29 cellular contexts compared by ENCODE assay signal in the genomic region with DNA sequence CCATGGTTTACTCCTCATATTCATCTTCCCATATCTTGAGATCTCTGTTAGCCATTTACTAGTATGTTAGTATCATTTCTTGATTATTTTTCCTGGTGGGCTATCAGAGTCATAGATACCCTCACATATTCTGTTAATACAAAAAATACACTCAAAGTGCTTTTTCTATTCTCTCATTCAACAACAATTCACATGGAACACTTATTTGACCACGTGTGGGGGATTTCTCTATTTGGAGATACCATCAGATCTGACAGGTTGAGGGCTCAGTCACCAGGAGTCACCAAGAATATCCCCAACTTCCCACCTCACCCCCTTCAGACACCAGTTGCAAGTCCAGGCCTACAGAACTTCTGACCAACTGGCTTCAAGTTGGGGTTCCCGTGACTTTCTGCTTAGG. TPM values are rescaled to one million over a fixed set of nuclear protein-coding genes. Genes with fewer than 3 reads are reported as not detected.
DNase-seq lines count a peak whose midpoint lies in the region; ATAC-seq, FAIRE-seq and TF ChIP-seq lines count a peak whose summit lies in the region.
"Had no signal": no experiment of that assay in that cellular context is flagged by ENCODE, and none has a peak within 500 bp of the region (broad histone marks: within the 10 kb centered on the region; RNA-seq: fewer than 3 reads in every experiment).

No MANE protein-coding gene starts in this region.

- H2AFZ ChIP-seq in HepG2 (ENCODE audit: low read length) = no peak overlapping the region

- FAIRE-seq in HepG2 (lab: Jason Lieb, UNC) = no peak
- FAIRE-seq in GM19239 (lab: Jason Lieb, UNC) = peak; percentile 40
- FAIRE-seq: A204.1, GM12878, GM12892, GM18507 had no signal

- H3K27ac Mint-ChIP-seq in mesothelial cell of epicardium = peak overlapping the region; percentile 17
- H3K27ac Mint-ChIP-seq: CD4-positive, CD25-positive, alpha-beta regulatory T cell had no signal

- H3K4me2 ChIP-seq in HepG2 (ENCODE audit: low read depth, low read length) = no peak overlapping the region
- H3K4me2 ChIP-seq: BLaER1 had no signal

- TF ChIP-seq EP300 in HepG2 (IDR thresholded peaks at IDR 0.05; ENCODE audit: low read depth in 2 of 2, low read length in 2 of 2) (no peak), HepG2 (CRISPR knock-in tag; IDR thresholded peaks at IDR 0.05; ENCODE audit: borderline replicate concordance) (no peak)

- no peaks in the 10 kb centered on the region for H4K20me1 ChIP-seq in HepG2 (ENCODE audit: insufficient read depth, low read length)

- H3K36me3 Mint-ChIP-seq in mesothelial cell of epicardium = peaks cover 17% of the 10 kb centered on the region

- H3K27me3 Mint-ChIP-seq in mesothelial cell of epicardium (ENCODE audit: low read depth) = no peaks in the 10 kb centered on the region
- H3K27me3 Mint-ChIP-seq: CD4-positive, alpha-beta memory T cell; CD8-positive, alpha-beta memory T cell had no signal

- CTCF ChIA-PET in HepG2 (lab: Yijun Ruan, JAX; ENCODE audit: low intra/inter-chr PET ratio, low total read pairs) = no interaction called here

- intact Hi-C loops in HepG2 (cut with micrococcal nuclease; ENCODE audit: unreplicated experiment) = no loop called here
- intact Hi-C loops in right lobe of liver (cut with DNase I) = no loop called here

- H3K79me2 ChIP-seq in HepG2 (ENCODE audit: insufficient read depth, low read length) = no peaks in the 10 kb centered on the region

- in situ Hi-C loops in HepG2 (cut with HindIII; ENCODE audit: extremely low pct_ligation_motif_present, low pct_unique_long_range_greater_than_20kb) = no loop called here

- H3K9ac ChIP-seq in HepG2 (ENCODE audit: insufficient read depth, low read depth, low read length) = no peak overlapping the region
- H3K9ac ChIP-seq: BLaER1 had no signal

- no peak for TF ChIP-seq RAD21 in HepG2 (CRISPR knock-in tag; IDR thresholded peaks at IDR 0.05)

- H3K4me3 ChIP-seq in HepG2 (replicated peaks in 1 of 3; ENCODE audit: insufficient read depth in 1 of 3, low read depth in 2 of 3, low read length in 3 of 3) (no peak overlapping the region), right lobe of liver (no peak overlapping the region)
- H3K4me3 ChIP-seq: BLaER1, GM12878 had no signal

- TF ChIP-seq CTCF in HepG2 (CRISPR knock-in tag; IDR thresholded peaks at IDR 0.05) (no peak), right lobe of liver (IDR thresholded peaks at IDR 0.05) (no peak), mesothelial cell of epicardium (IDR thresholded peaks at IDR 0.05; ENCODE audit: unreplicated experiment) (no peak)

- H3K27me3 ChIP-seq in HepG2 (ENCODE audit: control insufficient read depth in 1 of 2, insufficient read depth in 2 of 2, low read length in 2 of 2) = peaks cover 0 to 4% of the 10 kb centered on the region in 2 experiments; a peak in 1 of 5 replicates
- no peaks in the 10 kb centered on the region for H3K27me3 ChIP-seq in right lobe of liver
- H3K27me3 ChIP-seq: BE2C, BLaER1 had no signal

- peaks cover 12% of the 10 kb centered on the region for H3K4me1 Mint-ChIP-seq in mesothelial cell of epicardium
- H3K4me1 Mint-ChIP-seq: CD14-positive monocyte; CD4-positive, CD25-positive, alpha-beta regulatory T cell; CD8-positive, alpha-beta memory T cell had no signal

- WGBS in HepG2 (ENCODE audit: low lambda C conversion rate) = 36% methylated on average over 2 of the region's 2 CpGs
- 45% methylated on average over 1 of the region's 2 CpGs for WGBS in right lobe of liver (ENCODE audit: insufficient coverage, low coverage, low lambda C conversion rate, missing lambda C conversion rate)

- no peak overlapping the region for H3K4me3 Mint-ChIP-seq in mesothelial cell of epicardium
- H3K4me3 Mint-ChIP-seq: CD14-positive monocyte; CD4-positive, alpha-beta memory T cell; CD4-positive, CD25-positive, alpha-beta regulatory T cell; CD8-positive, alpha-beta memory T cell had no signal

- H3K9me3 ChIP-seq in HepG2 (ENCODE audit: low read length) = no peaks in the 10 kb centered on the region
- H3K9me3 ChIP-seq in right lobe of liver = no peaks in the 10 kb centered on the region
- H3K9me3 ChIP-seq: BE2C had no signal

- no peaks in the 10 kb centered on the region for H3K4me1 ChIP-seq in HepG2 (ENCODE audit: insufficient read depth, low read length)
- H3K4me1 ChIP-seq in right lobe of liver = no peaks in the 10 kb centered on the region
- H3K4me1 ChIP-seq: BE2C had no signal

- no peak for TF ChIP-seq POLR2A in HepG2 (IDR thresholded peaks at IDR 0.05; ENCODE audit: insufficient read depth in 1 of 2, low read depth in 2 of 2, low read length in 2 of 2)
- TF ChIP-seq POLR2A in right lobe of liver (IDR thresholded peaks at IDR 0.05) = no peak

- DNase-seq in HepG2 (ENCODE audit: low spot score) = no peak
- DNase-seq in right lobe of liver = no peak
- DNase-seq in GM19239 (ENCODE audit: insufficient read length, low spot score) = no peak
- DNase-seq in mesothelial cell of epicardium (ENCODE audit: low spot score in 2 of 2, unreplicated experiment in 2 of 2) = no peak
- no peak for DNase-seq in NCI-H2171 (lab: John Stamatoyannopoulos, UW)
- DNase-seq: 8988T; ACHN; BE2C; C1 segment of cervical spinal cord; CD4-positive, alpha-beta memory T cell; CD4-positive, CD25-positive, alpha-beta regulatory T cell; CD8-positive, alpha-beta memory T cell; COR-L47; DMS 273 treated with DMSO at 0.1 percent for 48 hours; DMS153; DMS79; DND-41; EL; GDM1 had no signal

- ATAC-seq in HepG2 (no peak), right lobe of liver (no peak), GM21717 (IDR thresholded peaks at IDR 0.05; ENCODE audit: unreplicated experiment) (no peak)
- ATAC-seq: GM12878 had no signal

- H3K36me3 ChIP-seq in HepG2 (replicated peaks in 1 of 2; ENCODE audit: control insufficient read depth in 1 of 2, insufficient read depth in 2 of 2, low read length in 2 of 2) (no peaks in the 10 kb centered on the region), right lobe of liver (no peaks in the 10 kb centered on the region)
- H3K36me3 ChIP-seq: BE2C had no signal

- BruUV-seq in HepG2 (replicated peaks; lab: Mats Ljungman, UMichigan) = no TSS peak

- no peaks in the 10 kb centered on the region for H3K9me3 Mint-ChIP-seq in mesothelial cell of epicardium
- H3K9me3 Mint-ChIP-seq: CD4-positive, alpha-beta memory T cell; CD8-positive, alpha-beta memory T cell had no signal

- H3K27ac ChIP-seq in HepG2 (ENCODE audit: extremely low read length, insufficient read depth, low read length) = no peak overlapping the region
- H3K27ac ChIP-seq in right lobe of liver = no peak overlapping the region
- H3K27ac ChIP-seq: BLaER1 had no signal

- POLR2A ChIA-PET in HepG2 (lab: Yijun Ruan, JAX) = no interaction called here

TF ChIP-seq in HepG2, 621 proteins besides CTCF, POLR2A, EP300 and RAD21:
- no peak for TF ChIP-seq MIER3 (CRISPR knock-in tag; IDR thresholded peaks at IDR 0.05; ENCODE audit: borderline replicate concordance)
- TF ChIP-seq, protein P1, sequence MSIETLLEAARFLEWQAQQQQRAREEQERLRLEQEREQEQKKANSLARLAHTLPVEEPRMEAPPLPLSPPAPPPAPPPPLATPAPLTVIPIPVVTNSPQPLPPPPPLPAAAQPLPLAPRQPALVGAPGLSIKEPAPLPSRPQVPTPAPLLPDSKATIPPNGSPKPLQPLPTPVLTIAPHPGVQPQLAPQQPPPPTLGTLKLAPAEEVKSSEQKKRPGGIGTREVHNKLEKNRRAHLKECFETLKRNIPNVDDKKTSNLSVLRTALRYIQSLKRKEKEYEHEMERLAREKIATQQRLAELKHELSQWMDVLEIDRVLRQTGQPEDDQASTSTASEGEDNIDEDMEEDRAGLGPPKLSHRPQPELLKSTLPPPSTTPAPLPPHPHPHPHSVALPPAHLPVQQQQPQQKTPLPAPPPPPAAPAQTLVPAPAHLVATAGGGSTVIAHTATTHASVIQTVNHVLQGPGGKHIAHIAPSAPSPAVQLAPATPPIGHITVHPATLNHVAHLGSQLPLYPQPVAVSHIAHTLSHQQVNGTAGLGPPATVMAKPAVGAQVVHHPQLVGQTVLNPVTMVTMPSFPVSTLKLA (IDR thresholded peaks at IDR 0.05) = peak; percentile 94

RNA-seq across cellular contexts. Expression of gene A2ML1, which starts 51.9 kb away (rescaled TPM):
- total RNA-seq in HepG2 (2016; rRNA removed; fragmentation: Illumina TruSeq; extraction: Trizol) (not detected in 2 replicates), right lobe of liver (under 1 TPM in 1 of 6 experiments, not detected in 5; 0.07 TPM), mesothelial cell of epicardium (0.13 to 0.16 TPM (median 0.14 TPM) in 3 replicates)
- total RNA-seq in HepG2 (2016; cell fraction: cytosol; rRNA removed; fragmentation: Illumina TruSeq; extraction: Trizol; ENCODE audit: low read depth) = not detected in 2 replicates
- total RNA-seq in HepG2 (2016; cell fraction: insoluble cytoplasmic fraction; rRNA removed; fragmentation: Illumina TruSeq; extraction: Trizol) = not detected in 2 replicates
- total RNA-seq in HepG2 (2016; cell fraction: membrane; rRNA removed; fragmentation: Illumina TruSeq; extraction: Trizol) = not detected in 2 replicates
- not detected in 2 replicates for total RNA-seq in HepG2 (2016; cell fraction: nucleus; rRNA removed; fragmentation: Illumina TruSeq; extraction: Trizol)
- polyA plus RNA-seq in HepG2 (2011; rRNA removed) = not detected in 2 replicates
- polyA plus RNA-seq in HepG2 (2011; cell fraction: cytosol; rRNA removed) = not detected in 2 replicates
- not detected in 2 replicates for polyA plus RNA-seq in HepG2 (2011; cell fraction: nucleus; rRNA removed)
- not detected in 2 replicates for polyA plus RNA-seq in HepG2 (2012)
- not detected in 2 replicates for polyA plus RNA-seq in HepG2 (2016; cell fraction: cytosol; fragmentation: Illumina TruSeq; extraction: Trizol; ENCODE audit: low read depth)
- polyA plus RNA-seq in HepG2 (2016; cell fraction: insoluble cytoplasmic fraction; fragmentation: Illumina TruSeq; extraction: Trizol; ENCODE audit: low read depth) = not detected in 2 replicates
- polyA plus RNA-seq in HepG2 (2016; cell fraction: membrane; fragmentation: Illumina TruSeq; extraction: Trizol; ENCODE audit: low read depth) = not detected in 2 replicates
- polyA plus RNA-seq in HepG2 (2016; cell fraction: nucleus; fragmentation: Illumina TruSeq; extraction: Trizol; ENCODE audit: insufficient read depth, low read depth) = not detected in 2 replicates
- polyA minus RNA-seq in HepG2 (2011; rRNA and poly(A)+ RNA removed; ENCODE audit: low replicate concordance) = 0.09 TPM in 1 of 2 replicates, not detected in the other
- polyA minus RNA-seq in HepG2 (2011; cell fraction: cytosol; rRNA and poly(A)+ RNA removed) = not detected in 2 replicates
- not detected in 2 replicates for polyA minus RNA-seq in HepG2 (2011; cell fraction: nucleus; rRNA and poly(A)+ RNA removed)
- total RNA-seq: CD4-positive, alpha-beta memory T cell; CD4-positive, CD25-positive, alpha-beta regulatory T cell; CD8-positive, alpha-beta memory T cell; Daoy; G401; GM12878 had no signal
- polyA plus RNA-seq: AG04450; CD14-positive monocyte; CD4-positive, alpha-beta memory T cell; CD4-positive, CD25-positive, alpha-beta regulatory T cell; CD8-positive, alpha-beta memory T cell; GM12878 had no signal
